ENCODE assay signal across 12 cellular contexts in the genomic region with DNA sequence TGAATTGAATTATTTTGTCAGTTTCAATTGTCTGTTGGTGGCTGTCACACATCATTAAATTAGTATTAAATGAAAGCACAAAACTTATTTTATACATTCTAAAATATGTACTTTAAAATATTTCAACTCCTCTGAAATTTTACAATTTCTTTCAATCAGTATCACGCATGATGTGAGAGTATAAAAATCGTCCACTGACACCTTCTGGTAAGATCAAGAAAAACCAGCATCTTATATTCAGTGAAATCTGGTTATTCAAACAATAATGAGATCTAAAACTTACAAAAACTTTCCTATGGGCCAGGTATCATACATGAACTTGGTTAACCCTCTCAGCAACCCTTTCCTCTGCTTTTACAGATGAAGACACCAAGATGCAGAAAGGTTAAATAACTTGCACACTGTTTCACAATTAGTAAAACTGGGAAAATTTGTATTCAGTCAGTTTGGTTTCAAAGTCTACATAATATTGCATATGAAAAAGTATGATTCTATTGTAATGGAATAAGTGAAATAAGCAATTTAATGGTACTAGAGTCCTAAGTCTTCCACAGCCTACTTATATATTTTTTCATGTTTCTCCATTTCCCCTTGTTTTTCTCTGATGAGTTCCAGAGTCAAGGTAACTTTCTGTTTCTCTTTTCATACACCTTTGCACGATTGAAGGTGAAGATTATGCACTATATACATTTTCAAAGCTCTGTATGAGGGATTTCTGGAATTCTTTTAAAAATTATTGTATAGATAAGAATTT. TPM values are rescaled to one million over a fixed set of nuclear protein-coding genes. Genes with fewer than 3 reads are reported as not detected.
DNase-seq lines count a peak whose midpoint lies in the region; ATAC-seq and TF ChIP-seq lines count a peak whose summit lies in the region.
"Had no signal": no experiment of that assay in that cellular context is flagged by ENCODE, and none has a peak within 500 bp of the region (broad histone marks: within the 10 kb centered on the region; RNA-seq: fewer than 3 reads in every experiment).

No MANE protein-coding gene starts in this region.

- H3K9ac ChIP-seq in SU-DHL-6 (ENCODE audit: low read length), result no peak overlapping the region
- no peak overlapping the region for H3K9ac ChIP-seq in mesendoderm (ENCODE audit: low read length)
- H3K9ac ChIP-seq: neural progenitor cell had no signal

- DNase-seq in AG09309 (ENCODE audit: low read depth) (no peak), GM10248 (ENCODE audit: extremely low spot score) (no peak), foreskin keratinocyte (no peak), mesendoderm (no peak), adrenal gland (no peak), sciatic nerve (ENCODE audit: low spot score) (no peak), kidney glomerular epithelial cell (lab: John Stamatoyannopoulos, UW) (no peak)
- DNase-seq: left cardiac atrium; NCI-H1048; stimulated activated CD8-positive, alpha-beta memory T cell treated with anti-CD3 and anti-CD28 coated beads, Interleukin-4, amount 100 ng/mL, for 48 hours had no signal

- WGBS in mesendoderm (ENCODE audit: extremely low coverage, insufficient coverage, low lambda C conversion rate), result no CpG with 5 or more reads among the region's 3 CpGs
- 47 to 57% (median 54%) methylated on average over 3 of the region's 3 CpGs for WGBS in adrenal gland, 4 donors

- H4K20me1 ChIP-seq in SU-DHL-6 (ENCODE audit: low read depth, low read length), result no peaks in the 10 kb centered on the region

- H3F3A ChIP-seq in SU-DHL-6 (ENCODE audit: insufficient read depth), result no peaks in the 10 kb centered on the region

- H2BK5ac ChIP-seq in mesendoderm (ENCODE audit: low read length), result no peak overlapping the region

- H3K27ac ChIP-seq in SU-DHL-6 (ENCODE audit: low read depth, low read length) (no peak overlapping the region), foreskin keratinocyte (no peak overlapping the region), mesendoderm (ENCODE audit: low read depth, low read length) (no peak overlapping the region), adrenal gland (no peak overlapping the region)
- H3K27ac ChIP-seq: neural progenitor cell had no signal

- ATAC-seq in foreskin keratinocyte (no peak), sciatic nerve (no peak)
- ATAC-seq: left cardiac atrium had no signal

- H3K9me3 ChIP-seq in SU-DHL-6 (ENCODE audit: insufficient read depth, low read length) (no peaks in the 10 kb centered on the region), adrenal gland (replicated peaks in 1 of 3) (no peaks in the 10 kb centered on the region)

- no peak for TF ChIP-seq POLR2A in adrenal gland (IDR thresholded peaks at IDR 0.05)

- no peaks in the 10 kb centered on the region for H3K79me2 ChIP-seq in SU-DHL-6 (ENCODE audit: insufficient read depth, low read length)
- no peaks in the 10 kb centered on the region for H3K79me2 ChIP-seq in mesendoderm (ENCODE audit: control insufficient read depth, insufficient read depth, low read length)

- H3K4me2 ChIP-seq in SU-DHL-6 (ENCODE audit: low read depth, low read length, poor library complexity, severe bottlenecking) (no peak overlapping the region), mesendoderm (ENCODE audit: low read length) (no peak overlapping the region)
- H3K4me2 ChIP-seq: neural progenitor cell had no signal

- H2BK15ac ChIP-seq in mesendoderm (replicated peaks; ENCODE audit: low read depth), result no peak overlapping the region

- intact Hi-C loops in adrenal gland (cut with DNase I) (no loop called here), sciatic nerve (cut with DNase I) (no loop called here)

- H3K9me2 ChIP-seq in SU-DHL-6 (replicated peaks; ENCODE audit: insufficient read depth, low read length), result no peaks in the 10 kb centered on the region

- H2AFZ ChIP-seq in SU-DHL-6 (ENCODE audit: low read depth, low read length, severe bottlenecking), result no peak overlapping the region
- H2AFZ ChIP-seq: neural progenitor cell had no signal

- POLR2A ChIA-PET in GM10248 (lab: Yijun Ruan, JAX), result no interaction called here

- H3K4me1 ChIP-seq in foreskin keratinocyte, result no peaks in the 10 kb centered on the region
- H3K4me1 ChIP-seq in mesendoderm (ENCODE audit: control insufficient read depth, low read depth, low read length), result no peaks in the 10 kb centered on the region
- peaks cover 0 to 10% of the 10 kb centered on the region in 2 donors for H3K4me1 ChIP-seq in adrenal gland (replicated peaks in 1 of 2)
- H3K4me1 ChIP-seq: neural progenitor cell had no signal

- H3K4me3 ChIP-seq in AG09309 (ENCODE audit: control insufficient read depth, low read depth, low read length), result no peak overlapping the region
- no peak overlapping the region for H3K4me3 ChIP-seq in SU-DHL-6 (ENCODE audit: insufficient read depth, low read length, poor library complexity, severe bottlenecking)
- H3K4me3 ChIP-seq in mesendoderm (ENCODE audit: low read length), result no peak overlapping the region
- no peak overlapping the region for H3K4me3 ChIP-seq in adrenal gland
- H3K4me3 ChIP-seq: neural progenitor cell had no signal

- no peak overlapping the region for H3K18ac ChIP-seq in mesendoderm (ENCODE audit: low read length)

- H2AK5ac ChIP-seq in mesendoderm (ENCODE audit: low read length), result no peak overlapping the region

- H4K5ac ChIP-seq in mesendoderm (ENCODE audit: low read length), result no peak overlapping the region

- CTCF ChIA-PET in GM10248 (lab: Yijun Ruan, JAX), result no interaction called here

- no peaks in the 10 kb centered on the region for H3K79me1 ChIP-seq in mesendoderm (ENCODE audit: low read length)

- H3K23ac ChIP-seq in mesendoderm (ENCODE audit: low read length), result no peak overlapping the region

- H3K56ac ChIP-seq in mesendoderm (ENCODE audit: low read length), result no peak overlapping the region

- H4K8ac ChIP-seq in mesendoderm (ENCODE audit: low read depth, low read length), result no peak overlapping the region

- H2BK120ac ChIP-seq in mesendoderm (ENCODE audit: low read depth, low read length), result no peak overlapping the region

- H3K36me3 ChIP-seq in SU-DHL-6 (ENCODE audit: low read length) (no peaks in the 10 kb centered on the region), mesendoderm (ENCODE audit: control insufficient read depth, insufficient read depth, low read length) (no peaks in the 10 kb centered on the region), adrenal gland (replicated peaks in 1 of 2) (no peaks in the 10 kb centered on the region)
- H3K36me3 ChIP-seq: neural progenitor cell had no signal

- TF ChIP-seq CTCF in AG09309 (IDR thresholded peaks at IDR 0.05; ENCODE audit: control insufficient read depth, insufficient read depth, low read depth, low read length, missing control alignments) (peak; percentile 11), GM10248 (IDR thresholded peaks at IDR 0.05; ENCODE audit: control extremely low read depth, extremely low read depth, low read depth, missing control alignments) (peak; percentile 12), SU-DHL-6 (IDR thresholded peaks at IDR 0.05; ENCODE audit: insufficient read depth, low read length, poor library complexity, severe bottlenecking) (peak; percentile 13), foreskin keratinocyte (conservative IDR thresholded peaks at IDR 0.05) (peak; percentile 36), adrenal gland (IDR thresholded peaks at IDR 0.05) (no peak)

- H3K27me3 ChIP-seq in SU-DHL-6 (ENCODE audit: low read length), result no peaks in the 10 kb centered on the region
- H3K27me3 ChIP-seq in foreskin keratinocyte, result peaks cover 6% of the 10 kb centered on the region
- H3K27me3 ChIP-seq in mesendoderm (ENCODE audit: insufficient read depth, low read length, poor library complexity), result no peaks in the 10 kb centered on the region
- H3K27me3 ChIP-seq in adrenal gland, result no peaks in the 10 kb centered on the region
- H3K27me3 ChIP-seq: neural progenitor cell had no signal

- H3K4ac ChIP-seq in mesendoderm (ENCODE audit: low read depth, low read length), result no peak overlapping the region

RNA-seq across cellular contexts. Expression of gene EFCAB5, which starts 58.7 kb away (rescaled TPM):
- total RNA-seq in foreskin keratinocyte (0.28 and 0.41 TPM in 2 replicates), adrenal gland (under 1 TPM in 2 of 8 donors, not detected in 6; 0.18 to 0.76 TPM), sciatic nerve (0.45 TPM)
- polyA plus RNA-seq in foreskin keratinocyte (0.07 and 0.18 TPM in 2 replicates), adrenal gland (under 1 TPM; 0.03 to 0.20 (median 0.08) TPM)
- 0.13 TPM for polyA plus RNA-seq in mesendoderm (2013, experiment 1 of 2)
- polyA plus RNA-seq in mesendoderm (2013, experiment 2 of 2), result 0.08 TPM

Comparison
In these comparisons a context has a peak if more than half of its experiments do, and no peak if none do; other contexts are left out.
1. CTCF ChIP-seq: peak in AG09309 (single experiment), GM10248 (single experiment), SU-DHL-6 (single experiment) and foreskin keratinocyte (single experiment); none in adrenal gland (0 of 6).